Comparison of ENCODE assay signal across 1 cellular context in the genomic region with DNA sequence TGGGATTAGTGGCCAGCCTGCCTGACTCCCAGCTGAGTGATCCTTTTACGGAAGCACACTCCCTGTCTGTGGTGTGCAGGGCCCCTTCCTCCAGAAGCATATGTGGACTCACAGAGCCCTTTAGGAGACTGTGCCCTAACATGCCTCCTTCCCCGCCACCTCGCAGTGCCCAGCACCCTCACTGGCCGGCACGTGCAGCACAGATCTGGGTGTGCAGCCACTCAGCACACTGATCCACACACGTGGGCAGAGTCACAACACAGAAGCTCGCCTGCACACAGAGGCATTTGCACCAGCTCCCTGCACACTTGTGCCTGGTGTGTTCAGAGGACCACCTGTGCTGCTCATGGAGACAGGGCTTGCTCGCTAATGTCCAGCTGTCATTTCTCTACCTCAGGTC.
TF ChIP-seq lines count a peak whose summit lies in the region.

No MANE protein-coding gene starts in this region.

TF ChIP-seq in H1, 55 proteins besides CTCF, POLR2A, EP300 and RAD21:
- no peak for TF ChIP-seq RBBP5 (IDR thresholded peaks at IDR 0.05; ENCODE audit: borderline replicate concordance, low read depth, low read length)
- no peak for TF ChIP-seq SAP30 (IDR thresholded peaks at IDR 0.05; ENCODE audit: insufficient read depth, insufficient replicate concordance, low read length)
- no peak for TF ChIP-seq ASH2L (IDR thresholded peaks at IDR 0.05; ENCODE audit: low read length)
- no peak for TF ChIP-seq SP4 (IDR thresholded peaks at IDR 0.05; ENCODE audit: low read length)
- TF ChIP-seq BRCA1 (IDR thresholded peaks at IDR 0.05; ENCODE audit: low read depth, low read length), result no peak
- TF ChIP-seq CBX8 (IDR thresholded peaks at IDR 0.05; ENCODE audit: borderline replicate concordance, low read depth, low read length), result no peak
- TF ChIP-seq HDAC2 (IDR thresholded peaks at IDR 0.05; ENCODE audit: borderline replicate concordance in 1 of 2, low read depth in 2 of 2, low read length in 2 of 2), result no peak
- no peak for TF ChIP-seq RFX5 (IDR thresholded peaks at IDR 0.05; ENCODE audit: borderline replicate concordance, low read depth, low read length)
- no peak for TF ChIP-seq NRF1 (IDR thresholded peaks at IDR 0.05; ENCODE audit: low read depth, low read length)
- TF ChIP-seq MAFK (IDR thresholded peaks at IDR 0.05; ENCODE audit: low read depth, low read length), result no peak
